13 cellular contexts compared by ENCODE assay signal in genomic region chr18:75123113-75123512, GRCh38.
"Had no signal": no experiment of that assay in that cellular context is flagged by ENCODE, and none has a peak within 500 bp of the region (broad histone marks: within the 10 kb centered on the region; RNA-seq: fewer than 3 reads in every experiment).

No MANE protein-coding gene starts in this region.

- ATAC-seq: esophagus mucosa; gastrocnemius medialis; left ventricle myocardium superior; psoas muscle; right cardiac atrium; stimulated activated naive CD8-positive, alpha-beta T cell treated with anti-CD3 and anti-CD28 coated beads, Interleukin-15, amount 100 ng/mL, for 72 hours had no signal

- DNase-seq: activated CD4-positive, alpha-beta T cell treated with anti-CD3 and anti-CD28 coated beads, Interleukin-2, amount 50 U/mL, for 4 hours; activated gamma-delta T cell treated with Interleukin-2 at 50 U/mL for 16 hours; activated T-cell treated with anti-CD3 and anti-CD28 coated beads for 4 hours; effector CD8-positive, alpha-beta T cell; gastrocnemius medialis; kidney; left ventricle myocardium superior; psoas muscle; right cardiac atrium; stimulated activated naive CD8-positive, alpha-beta T cell treated with anti-CD3 and anti-CD28 coated beads, Interleukin-15, amount 100 ng/mL, for 72 hours; trophoblast cell; WERI-Rb-1 had no signal
